In genomic region chr1:12197483-12197880, GRCh38 we compare ENCODE assay signal across 17 cellular contexts. TPM values are rescaled to one million over a fixed set of nuclear protein-coding genes. Genes with fewer than 3 reads are reported as not detected.
DNase-seq lines count a peak whose midpoint lies in the region; ATAC-seq and TF ChIP-seq lines count a peak whose summit lies in the region.
"Had no signal": no experiment of that assay in that cellular context is flagged by ENCODE, and none has a peak within 500 bp of the region (broad histone marks: within the 10 kb centered on the region; RNA-seq: fewer than 3 reads in every experiment).

No MANE protein-coding gene starts in this region.

- H3K27me3 Mint-ChIP-seq in activated CD4-positive, alpha-beta memory T cell treated with anti-CD3 and anti-CD28 coated beads for 36 hours: no peaks in the 10 kb centered on the region
- H3K27me3 Mint-ChIP-seq in activated CD4-positive, alpha-beta memory T cell treated with anti-CD3 and anti-CD28 coated beads, Interleukin-2, amount 10 ng/mL, durations not matched to agents 7 days and 5 days: no peaks in the 10 kb centered on the region
- H3K27me3 Mint-ChIP-seq in CD4-positive, CD25-positive, alpha-beta regulatory T cell: no peaks in the 10 kb centered on the region
- H3K27me3 Mint-ChIP-seq in effector memory CD8-positive, alpha-beta T cell: no peaks in the 10 kb centered on the region
- H3K27me3 Mint-ChIP-seq: CD4-positive, alpha-beta T cell had no signal

- TF ChIP-seq EP300 in SK-N-SH (IDR thresholded peaks at IDR 0.05; ENCODE audit: borderline replicate concordance in 1 of 2, low read depth in 1 of 2, low read length in 1 of 2): no peak

- H3K4me3 ChIP-seq in CD4-positive, CD25-positive, alpha-beta regulatory T cell (ENCODE audit: low read depth, low read length): no peak overlapping the region
- H3K4me3 ChIP-seq in osteoblast (ENCODE audit: insufficient read depth, low read length) (no peak overlapping the region), SK-N-SH (ENCODE audit: low read depth in 2 of 2, low read length in 1 of 2) (no peak overlapping the region)
- H3K4me3 ChIP-seq: A549 had no signal

- no peak overlapping the region for H3K4me3 Mint-ChIP-seq in activated CD4-positive, alpha-beta memory T cell treated with anti-CD3 and anti-CD28 coated beads for 36 hours
- H3K4me3 Mint-ChIP-seq in activated CD4-positive, alpha-beta memory T cell treated with anti-CD3 and anti-CD28 coated beads, Interleukin-2, amount 10 ng/mL, durations not matched to agents 7 days and 5 days: no peak overlapping the region
- H3K4me3 Mint-ChIP-seq in CD4-positive, CD25-positive, alpha-beta regulatory T cell: no peak overlapping the region
- no peak overlapping the region for H3K4me3 Mint-ChIP-seq in effector memory CD8-positive, alpha-beta T cell
- H3K4me3 Mint-ChIP-seq: CD4-positive, alpha-beta T cell had no signal

- H3K4me1 ChIP-seq in CD4-positive, CD25-positive, alpha-beta regulatory T cell (ENCODE audit: control insufficient read depth, insufficient read depth, low read length, poor library complexity, severe bottlenecking): peaks cover 44% of the 10 kb centered on the region
- H3K4me1 ChIP-seq in osteoblast (ENCODE audit: insufficient read depth, low read length): no peaks in the 10 kb centered on the region
- H3K4me1 ChIP-seq in SK-N-SH (ENCODE audit: control insufficient read depth in 1 of 2, insufficient read depth in 2 of 2, low read depth in 1 of 2, low read length in 1 of 2): no peaks in the 10 kb centered on the region; a peak in 1 of 4 replicates
- H3K4me1 ChIP-seq: A549 had no signal

- H3K27ac Mint-ChIP-seq in activated CD4-positive, alpha-beta memory T cell treated with anti-CD3 and anti-CD28 coated beads for 36 hours: peak overlapping the region; percentile 13
- no peak overlapping the region for H3K27ac Mint-ChIP-seq in activated CD4-positive, alpha-beta memory T cell treated with anti-CD3 and anti-CD28 coated beads, Interleukin-2, amount 10 ng/mL, durations not matched to agents 7 days and 5 days
- peak overlapping the region in 2 of 3 donors; percentile 38 to 46 for H3K27ac Mint-ChIP-seq in CD4-positive, CD25-positive, alpha-beta regulatory T cell
- H3K27ac Mint-ChIP-seq in effector memory CD8-positive, alpha-beta T cell: peak overlapping the region in 1 of 2 donors; percentile 92
- H3K27ac Mint-ChIP-seq: CD4-positive, alpha-beta T cell had no signal

- H2AFZ ChIP-seq in osteoblast (ENCODE audit: low read length) (no peak overlapping the region), SK-N-SH (ENCODE audit: low read depth) (no peak overlapping the region)

- H4K20me1 ChIP-seq in osteoblast (ENCODE audit: insufficient read depth, low read length): no peaks in the 10 kb centered on the region
- no peaks in the 10 kb centered on the region for H4K20me1 ChIP-seq in SK-N-SH (ENCODE audit: insufficient read depth)

- CTCF ChIA-PET in activated CD4-positive, alpha-beta memory T cell treated with anti-CD3 and anti-CD28 coated beads for 36 hours (lab: Charles Lee): interaction anchor here (1.4 to 3.7 kb wide), 3 partner anchors 12 to 72 kb away, joined by 3 to 28 read pairs (median 3); no protein-coding TSS in a partner anchor
- CTCF ChIA-PET in activated CD4-positive, alpha-beta memory T cell treated with anti-CD3 and anti-CD28 coated beads, Interleukin-2, amount 10 ng/mL, durations not matched to agents 7 days and 5 days (lab: Charles Lee): interaction anchor here (0.6 to 1.1 kb wide), 3 partner anchors 13 to 73 kb away, joined by 3 to 4 read pairs (median 3); no protein-coding TSS in a partner anchor
- CTCF ChIA-PET in SK-N-SH (lab: Yijun Ruan, JAX): interaction anchor here (1.2 to 8.8 kb wide), 2 partner anchors 10 to 73 kb away, joined by 4 to 137 read pairs; no protein-coding TSS in a partner anchor

- TF ChIP-seq CTCF in osteoblast (IDR thresholded peaks at IDR 0.05; ENCODE audit: extremely low read depth, low read depth, low read length) (no peak), SK-N-SH (IDR thresholded peaks at IDR 0.05) (no peak)

- 84% methylated on average over 6 of the region's 7 CpGs for WGBS in SK-N-SH (ENCODE audit: low lambda C conversion rate)

- H3K9me3 ChIP-seq in CD4-positive, CD25-positive, alpha-beta regulatory T cell (ENCODE audit: control insufficient read depth in 2 of 2, low read length in 2 of 2): no peaks in the 10 kb centered on the region
- H3K9me3 ChIP-seq in osteoblast (ENCODE audit: low read depth, low read length): no peaks in the 10 kb centered on the region
- H3K9me3 ChIP-seq in SK-N-SH: no peaks in the 10 kb centered on the region
- H3K9me3 ChIP-seq: A549 had no signal

- no peaks in the 10 kb centered on the region for H3K9me2 ChIP-seq in SK-N-SH

- H3K36me3 Mint-ChIP-seq in activated CD4-positive, alpha-beta memory T cell treated with anti-CD3 and anti-CD28 coated beads for 36 hours: peaks cover 39% of the 10 kb centered on the region
- H3K36me3 Mint-ChIP-seq in activated CD4-positive, alpha-beta memory T cell treated with anti-CD3 and anti-CD28 coated beads, Interleukin-2, amount 10 ng/mL, durations not matched to agents 7 days and 5 days (ENCODE audit: low read depth): peaks cover 74% of the 10 kb centered on the region
- peaks cover 32% of the 10 kb centered on the region for H3K36me3 Mint-ChIP-seq in CD4-positive, CD25-positive, alpha-beta regulatory T cell
- H3K36me3 Mint-ChIP-seq in effector memory CD8-positive, alpha-beta T cell (ENCODE audit: insufficient read depth): peaks cover 89% of the 10 kb centered on the region

- TF ChIP-seq RAD21 in SK-N-SH (IDR thresholded peaks at IDR 0.05; ENCODE audit: low read length): no peak

- no peak for ATAC-seq in CD4-positive, CD25-positive, alpha-beta regulatory T cell (ENCODE audit: low read depth in 2 of 2)
- ATAC-seq in effector memory CD8-positive, alpha-beta T cell (replicated peaks): no peak
- ATAC-seq: A549 had no signal

- peak overlapping the region; percentile 60 for H3K27ac ChIP-seq in CD4-positive, CD25-positive, alpha-beta regulatory T cell (ENCODE audit: insufficient read depth, low read length, poor library complexity, severe bottlenecking)
- H3K27ac ChIP-seq in osteoblast (ENCODE audit: low read depth, low read length): no peak overlapping the region
- no peak overlapping the region for H3K27ac ChIP-seq in SK-N-SH (ENCODE audit: low read depth in 2 of 2, low read length in 1 of 2)
- H3K27ac ChIP-seq: A549 had no signal

- H3K36me3 ChIP-seq in CD4-positive, CD25-positive, alpha-beta regulatory T cell (ENCODE audit: control insufficient read depth, insufficient read depth, low read length): peaks cover 84% of the 10 kb centered on the region
- H3K36me3 ChIP-seq in osteoblast (ENCODE audit: insufficient read depth, low read length): peaks cover 29% of the 10 kb centered on the region
- no peaks in the 10 kb centered on the region for H3K36me3 ChIP-seq in SK-N-SH (replicated peaks in 1 of 2; ENCODE audit: control insufficient read depth in 1 of 2, insufficient read depth in 2 of 2, low read length in 1 of 2)

- H3K27me3 ChIP-seq in CD4-positive, CD25-positive, alpha-beta regulatory T cell (ENCODE audit: control insufficient read depth, insufficient read depth, low read length): no peaks in the 10 kb centered on the region
- H3K27me3 ChIP-seq in osteoblast (ENCODE audit: insufficient read depth, low read length) (no peaks in the 10 kb centered on the region), SK-N-SH (ENCODE audit: insufficient read depth) (no peaks in the 10 kb centered on the region; the same call in 1 of the 2 replicates)

- H3K4me2 ChIP-seq in osteoblast (ENCODE audit: insufficient read depth, low read length) (no peak overlapping the region), SK-N-SH (no peak overlapping the region)
- H3K4me2 ChIP-seq: A549 had no signal

- intact Hi-C loops in activated CD4-positive, alpha-beta memory T cell treated with anti-CD3 and anti-CD28 coated beads for 36 hours (cut with micrococcal nuclease): no loop called here

- H3K9ac ChIP-seq in SK-N-SH: no peak overlapping the region

- no peaks in the 10 kb centered on the region for H3K79me2 ChIP-seq in osteoblast (ENCODE audit: insufficient read depth, low read length)
- no peaks in the 10 kb centered on the region for H3K79me2 ChIP-seq in SK-N-SH (ENCODE audit: insufficient read depth)

- DNase-seq in activated CD4-positive, alpha-beta memory T cell treated with anti-CD3 and anti-CD28 coated beads for 36 hours: no peak
- no peak for DNase-seq in activated CD4-positive, alpha-beta memory T cell treated with anti-CD3 and anti-CD28 coated beads, Interleukin-2, amount 10 ng/mL, durations not matched to agents 7 days and 5 days
- no peak for DNase-seq in CD4-positive, CD25-positive, alpha-beta regulatory T cell
- peak; percentile 39 for DNase-seq in NCI-H2029 treated with DMSO at 0.1 percent for 48 hours (lab: John Stamatoyannopoulos, UW)
- DNase-seq in osteoblast (ENCODE audit: insufficient read length, low spot score, missing footprints): peak; percentile 68
- no peak for DNase-seq in effector memory CD8-positive, alpha-beta T cell
- DNase-seq in SK-N-SH: no peak
- DNase-seq in RKO (ENCODE audit: low spot score): no peak
- DNase-seq: Calu3; CD4-positive, alpha-beta T cell; H7; NCI-H1694; NCI-H446; NCI-H774; SW 1271 had no signal

- H3K4me1 Mint-ChIP-seq in activated CD4-positive, alpha-beta memory T cell treated with anti-CD3 and anti-CD28 coated beads for 36 hours (ENCODE audit: low read depth): peaks cover 38% of the 10 kb centered on the region
- H3K4me1 Mint-ChIP-seq in activated CD4-positive, alpha-beta memory T cell treated with anti-CD3 and anti-CD28 coated beads, Interleukin-2, amount 10 ng/mL, durations not matched to agents 7 days and 5 days: peaks cover 48% of the 10 kb centered on the region
- peaks cover 19 to 82% (median 35%) of the 10 kb centered on the region in 4 donors for H3K4me1 Mint-ChIP-seq in CD4-positive, CD25-positive, alpha-beta regulatory T cell
- H3K4me1 Mint-ChIP-seq in effector memory CD8-positive, alpha-beta T cell (ENCODE audit: low read depth in 2 of 2): peaks cover 40 to 44% of the 10 kb centered on the region in 2 donors

- POLR2A ChIA-PET in activated CD4-positive, alpha-beta memory T cell treated with anti-CD3 and anti-CD28 coated beads for 36 hours (lab: Charles Lee): interaction anchor here (0.7 kb wide), 1 partner anchor 10 kb away, joined by 3 read pairs; no protein-coding TSS in a partner anchor
- POLR2A ChIA-PET in activated CD4-positive, alpha-beta memory T cell treated with anti-CD3 and anti-CD28 coated beads, Interleukin-2, amount 10 ng/mL, durations not matched to agents 7 days and 5 days (lab: Charles Lee): interaction anchor here (1.0 to 1.3 kb wide), 2 partner anchors 9 to 23 kb away, joined by 3 read pairs; no protein-coding TSS in a partner anchor
- POLR2A ChIA-PET in SK-N-SH (lab: Yijun Ruan, JAX): no interaction called here

- H3F3A ChIP-seq in SK-N-SH (replicated peaks; ENCODE audit: insufficient read depth): no peaks in the 10 kb centered on the region

- H3K9me3 Mint-ChIP-seq in activated CD4-positive, alpha-beta memory T cell treated with anti-CD3 and anti-CD28 coated beads for 36 hours: no peaks in the 10 kb centered on the region
- no peaks in the 10 kb centered on the region for H3K9me3 Mint-ChIP-seq in activated CD4-positive, alpha-beta memory T cell treated with anti-CD3 and anti-CD28 coated beads, Interleukin-2, amount 10 ng/mL, durations not matched to agents 7 days and 5 days
- no peaks in the 10 kb centered on the region for H3K9me3 Mint-ChIP-seq in CD4-positive, CD25-positive, alpha-beta regulatory T cell
- no peaks in the 10 kb centered on the region for H3K9me3 Mint-ChIP-seq in effector memory CD8-positive, alpha-beta T cell
- H3K9me3 Mint-ChIP-seq: CD4-positive, alpha-beta T cell had no signal

RNA-seq across cellular contexts. Expression of gene TNFRSF1B, which starts 30.7 kb away (rescaled TPM):
- 100 to 1,000 TPM; 201 to 211 TPM for total RNA-seq in activated CD4-positive, alpha-beta memory T cell treated with anti-CD3 and anti-CD28 coated beads for 36 hours
- total RNA-seq in activated CD4-positive, alpha-beta memory T cell treated with anti-CD3 and anti-CD28 coated beads, Interleukin-2, amount 10 ng/mL, durations not matched to agents 7 days and 5 days: 100 to 1,000 TPM; 434 to 447 TPM
- total RNA-seq in CD4-positive, CD25-positive, alpha-beta regulatory T cell: 252 TPM
- 100 to 1,000 TPM; 347 to 450 (median 421) TPM for polyA plus RNA-seq in CD4-positive, CD25-positive, alpha-beta regulatory T cell
- 11.2 and 12.7 TPM in 2 replicates for total RNA-seq in osteoblast
- 0.18 and 0.36 TPM in 2 replicates for polyA plus RNA-seq in SK-N-SH (2012; rRNA removed)
- polyA plus RNA-seq in SK-N-SH (2012; cell fraction: cytosol; rRNA removed): 0.14 and 0.21 TPM in 2 replicates
- 0.12 and 0.14 TPM in 2 replicates for polyA plus RNA-seq in SK-N-SH (2012; cell fraction: nucleus; rRNA removed)
- total RNA-seq: HT-29 had no signal

RNA-seq across cellular contexts. Expression of gene VPS13D, which starts 32.3 kb away (rescaled TPM):
- total RNA-seq in activated CD4-positive, alpha-beta memory T cell treated with anti-CD3 and anti-CD28 coated beads for 36 hours: 10 to 100 TPM; 25.0 to 25.4 TPM
- total RNA-seq in activated CD4-positive, alpha-beta memory T cell treated with anti-CD3 and anti-CD28 coated beads, Interleukin-2, amount 10 ng/mL, durations not matched to agents 7 days and 5 days: 10 to 100 TPM; 28.1 to 31.4 TPM
- 96.0 TPM for total RNA-seq in CD4-positive, CD25-positive, alpha-beta regulatory T cell
- polyA plus RNA-seq in CD4-positive, CD25-positive, alpha-beta regulatory T cell: 10 to 100 TPM in 2 of 4 donors, 1 to 10 TPM in 2; 8.1 to 11.6 (median 9.9) TPM
- 46.0 and 48.5 TPM in 2 replicates for total RNA-seq in osteoblast
- 14.4 and 15.0 TPM in 2 replicates for polyA plus RNA-seq in SK-N-SH (2012; rRNA removed)
- polyA plus RNA-seq in SK-N-SH (2012; cell fraction: cytosol; rRNA removed): 9.1 and 10.8 TPM in 2 replicates
- polyA plus RNA-seq in SK-N-SH (2012; cell fraction: nucleus; rRNA removed): 19.8 and 28.7 TPM in 2 replicates

Comparison
In these comparisons a context has a peak if more than half of its experiments do, and no peak if none do; other contexts are left out.
1. DNase-seq: peak in NCI-H2029 treated with DMSO at 0.1 percent for 48 hours (single experiment) and osteoblast (single experiment); none in activated CD4-positive, alpha-beta memory T cell treated with anti-CD3 and anti-CD28 coated beads for 36 hours (single experiment), activated CD4-positive, alpha-beta memory T cell treated with anti-CD3 and anti-CD28 coated beads, Interleukin-2, amount 10 ng/mL, durations not matched to agents 7 days and 5 days (single experiment), CD4-positive, CD25-positive, alpha-beta regulatory T cell (0 of 3), effector memory CD8-positive, alpha-beta T cell (0 of 3), SK-N-SH (single experiment) and RKO (single experiment).
2. RNA of gene TNFRSF1B, which starts 30.7 kb away (total RNA-seq): 434 to 447 TPM in activated CD4-positive, alpha-beta memory T cell treated with anti-CD3 and anti-CD28 coated beads, Interleukin-2, amount 10 ng/mL, durations not matched to agents 7 days and 5 days, 252 TPM in CD4-positive, CD25-positive, alpha-beta regulatory T cell (single experiment) and 201 to 211 TPM in activated CD4-positive, alpha-beta memory T cell treated with anti-CD3 and anti-CD28 coated beads for 36 hours; 11.2 to 12.7 TPM in osteoblast; every median in the first group is over 10 times any median in the second.